In the genomic region with DNA sequence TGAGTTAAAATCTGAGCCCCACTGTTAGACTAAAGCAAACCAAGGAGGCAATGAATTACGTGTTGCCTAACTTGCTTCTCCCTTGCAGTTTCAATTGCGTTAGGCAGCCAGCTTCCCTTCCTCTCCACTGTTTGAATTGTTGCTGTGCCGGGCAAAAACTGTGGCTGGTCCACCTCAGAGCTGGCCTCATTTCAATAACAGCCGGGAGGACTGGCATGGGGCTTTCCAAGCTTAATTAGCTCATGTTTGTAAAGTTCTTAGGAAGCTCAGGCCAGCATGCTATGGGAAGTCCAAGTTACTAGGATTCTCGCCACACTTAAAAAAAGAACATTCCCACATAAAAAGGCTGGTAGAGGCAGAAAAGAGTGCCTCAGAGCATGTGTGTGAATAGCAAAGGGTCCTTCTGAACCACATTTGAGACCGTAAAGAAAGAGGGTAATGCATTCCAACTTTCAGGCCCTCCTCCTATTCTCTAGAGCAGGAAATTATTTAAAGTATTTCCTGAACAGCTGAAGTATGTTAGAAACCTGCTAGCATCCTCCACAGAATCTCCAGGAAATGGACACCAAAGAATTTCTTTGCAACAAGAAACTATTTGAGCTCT, we compare ENCODE assay signal across 1 cellular context.
TF ChIP-seq lines count a peak whose summit lies in the region.

No MANE protein-coding gene starts in this region.

TF ChIP-seq in WTC11, 78 proteins besides CTCF, POLR2A, EP300 and RAD21 (continued from another document):
- TF ChIP-seq PRDM15 (CRISPR knock-in tag; IDR thresholded peaks at IDR 0.05) (no peak), SMAD4 (CRISPR knock-in tag; IDR thresholded peaks at IDR 0.05) (no peak), STAT6 (CRISPR knock-in tag; conservative IDR thresholded peaks at IDR 0.05; ENCODE audit: low read depth) (no peak)
- TF ChIP-seq, protein P1, sequence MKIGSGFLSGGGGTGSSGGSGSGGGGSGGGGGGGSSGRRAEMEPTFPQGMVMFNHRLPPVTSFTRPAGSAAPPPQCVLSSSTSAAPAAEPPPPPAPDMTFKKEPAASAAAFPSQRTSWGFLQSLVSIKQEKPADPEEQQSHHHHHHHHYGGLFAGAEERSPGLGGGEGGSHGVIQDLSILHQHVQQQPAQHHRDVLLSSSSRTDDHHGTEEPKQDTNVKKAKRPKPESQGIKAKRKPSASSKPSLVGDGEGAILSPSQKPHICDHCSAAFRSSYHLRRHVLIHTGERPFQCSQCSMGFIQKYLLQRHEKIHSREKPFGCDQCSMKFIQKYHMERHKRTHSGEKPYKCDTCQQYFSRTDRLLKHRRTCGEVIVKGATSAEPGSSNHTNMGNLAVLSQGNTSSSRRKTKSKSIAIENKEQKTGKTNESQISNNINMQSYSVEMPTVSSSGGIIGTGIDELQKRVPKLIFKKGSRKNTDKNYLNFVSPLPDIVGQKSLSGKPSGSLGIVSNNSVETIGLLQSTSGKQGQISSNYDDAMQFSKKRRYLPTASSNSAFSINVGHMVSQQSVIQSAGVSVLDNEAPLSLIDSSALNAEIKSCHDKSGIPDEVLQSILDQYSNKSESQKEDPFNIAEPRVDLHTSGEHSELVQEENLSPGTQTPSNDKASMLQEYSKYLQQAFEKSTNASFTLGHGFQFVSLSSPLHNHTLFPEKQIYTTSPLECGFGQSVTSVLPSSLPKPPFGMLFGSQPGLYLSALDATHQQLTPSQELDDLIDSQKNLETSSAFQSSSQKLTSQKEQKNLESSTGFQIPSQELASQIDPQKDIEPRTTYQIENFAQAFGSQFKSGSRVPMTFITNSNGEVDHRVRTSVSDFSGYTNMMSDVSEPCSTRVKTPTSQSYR (CRISPR knock-in tag; IDR thresholded peaks at IDR 0.05) = no peak
TF ChIP-seq in WTC11: peak in this region for 0.
